In the genomic region with DNA sequence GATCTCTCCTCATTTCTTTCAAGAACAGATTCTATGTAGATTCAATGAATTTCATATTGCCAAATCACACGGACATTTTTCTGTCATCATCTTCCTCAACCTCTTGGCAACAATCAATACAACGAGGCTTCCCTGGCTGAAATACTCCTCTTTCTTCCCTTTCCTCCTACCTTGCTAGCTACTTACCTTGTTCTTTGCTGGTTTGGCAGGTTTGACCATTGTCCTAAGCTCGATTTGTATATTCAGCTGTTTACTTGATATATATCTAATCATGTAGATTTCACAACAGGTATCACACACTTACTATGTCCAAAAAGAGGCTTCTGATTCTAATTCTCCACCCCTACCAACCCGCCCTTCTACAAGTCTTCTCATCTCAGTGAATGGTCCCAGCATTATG, we compare ENCODE assay signal across 26 cellular contexts.
"Had no signal": no experiment of that assay in that cellular context is flagged by ENCODE, and none has a peak within 500 bp of the region (broad histone marks: within the 10 kb centered on the region; RNA-seq: fewer than 3 reads in every experiment).

No MANE protein-coding gene starts in this region.

- H3K27ac ChIP-seq: ascending aorta, breast epithelium, cardiac muscle cell, colonic mucosa, epithelial cell of prostate, esophagus squamous epithelium, gastroesophageal sphincter, heart right ventricle had no signal

- H3K4me1 ChIP-seq: ascending aorta, breast epithelium, colonic mucosa had no signal

- H3K27me3 Mint-ChIP-seq: activated CD4-positive, alpha-beta T cell treated with anti-CD3 and anti-CD28 coated beads for 36 hours; activated CD8-positive, alpha-beta T cell treated with anti-CD3 and anti-CD28 coated beads for 36 hours; activated naive CD8-positive, alpha-beta T cell treated with anti-CD3 and anti-CD28 coated beads, Interleukin-2, amount 10 ng/mL, durations not matched to agents 7 days and 5 days; activated T-helper 17 cell treated with anti-CD3 and anti-CD28 coated beads, Interleukin-2, amount 50 U/mL, for 72 hours; brain had no signal

- ATAC-seq: activated CD8-positive, alpha-beta T cell treated with anti-CD3 and anti-CD28 coated beads for 36 hours; activated T-cell treated with anti-CD3 and anti-CD28 coated beads, Interleukin-2, amount 50 U/mL, for 4 hours; activated T-helper 17 cell treated with anti-CD3 and anti-CD28 coated beads, Interleukin-2, amount 50 U/mL, for 72 hours; gastroesophageal sphincter; heart right ventricle had no signal

- H3K27ac Mint-ChIP-seq: activated CD4-positive, alpha-beta T cell treated with anti-CD3 and anti-CD28 coated beads for 36 hours; activated CD8-positive, alpha-beta T cell treated with anti-CD3 and anti-CD28 coated beads for 36 hours; activated naive CD8-positive, alpha-beta T cell treated with anti-CD3 and anti-CD28 coated beads, Interleukin-2, amount 10 ng/mL, durations not matched to agents 7 days and 5 days; activated T-helper 17 cell treated with anti-CD3 and anti-CD28 coated beads, Interleukin-2, amount 50 U/mL, for 72 hours; brain had no signal

- H3K36me3 ChIP-seq: ascending aorta, breast epithelium, cardiac muscle cell, colonic mucosa had no signal

- H3K27me3 ChIP-seq: ascending aorta, breast epithelium, cardiac muscle cell, colonic mucosa, esophagus squamous epithelium, gastroesophageal sphincter, heart right ventricle had no signal

- H3K9me3 Mint-ChIP-seq: activated CD8-positive, alpha-beta T cell treated with anti-CD3 and anti-CD28 coated beads for 36 hours; activated naive CD8-positive, alpha-beta T cell treated with anti-CD3 and anti-CD28 coated beads, Interleukin-2, amount 10 ng/mL, durations not matched to agents 7 days and 5 days; activated T-cell treated with anti-CD3 and anti-CD28 coated beads, Interleukin-2, amount 50 U/mL, for 4 hours; activated T-helper 17 cell treated with anti-CD3 and anti-CD28 coated beads, Interleukin-2, amount 50 U/mL, for 72 hours; brain had no signal

- DNase-seq: activated CD4-positive, alpha-beta T cell treated with anti-CD3 and anti-CD28 coated beads for 36 hours; activated CD4-positive, alpha-beta T cell treated with anti-CD3 and anti-CD28 coated beads, Interleukin-2, amount 50 U/mL, for 1 hour; activated CD4-positive, alpha-beta T cell treated with anti-CD3 and anti-CD28 coated beads, Interleukin-2, amount 50 U/mL, for 48 hours; activated CD4-positive, CD25-positive, alpha-beta regulatory T cell; activated CD4-positive, CD25-positive, alpha-beta regulatory T cell treated with anti-CD3 and anti-CD28 coated beads, Interleukin-2, amount 50 U/mL, for 72 hours; activated CD8-positive, alpha-beta memory T cell treated with anti-CD3 and anti-CD28 coated beads for 24 hours; activated CD8-positive, alpha-beta T cell treated with anti-CD3 and anti-CD28 coated beads for 36 hours; activated effector memory CD4-positive, alpha-beta T cell treated with Interleukin-2 at 50 U/mL for 16 hours; activated gamma-delta T cell treated with Interleukin-2 at 50 U/mL for 16 hours; activated naive CD4-positive, alpha-beta T cell treated with anti-CD3 and anti-CD28 coated beads, Interleukin-2, amount 50 U/mL, for 16 hours; activated naive CD4-positive, alpha-beta T cell treated with Interleukin-2 at 50 U/mL for 16 hours; activated naive CD8-positive, alpha-beta T cell treated with anti-CD3 and anti-CD28 coated beads, Interleukin-2, amount 10 ng/mL, durations not matched to agents 7 days and 5 days; activated T-cell treated with anti-CD3 and anti-CD28 coated beads, Interleukin-2, amount 50 U/mL, for 4 hours; colonic mucosa; effector CD8-positive, alpha-beta T cell; esophagus squamous epithelium; foreskin melanocyte; heart right ventricle; T-helper 9 cell had no signal

- H3K4me3 Mint-ChIP-seq: activated CD4-positive, alpha-beta T cell treated with anti-CD3 and anti-CD28 coated beads for 36 hours; activated CD8-positive, alpha-beta T cell treated with anti-CD3 and anti-CD28 coated beads for 36 hours; activated naive CD8-positive, alpha-beta T cell treated with anti-CD3 and anti-CD28 coated beads, Interleukin-2, amount 10 ng/mL, durations not matched to agents 7 days and 5 days; activated T-cell treated with anti-CD3 and anti-CD28 coated beads, Interleukin-2, amount 50 U/mL, for 4 hours; activated T-helper 17 cell treated with anti-CD3 and anti-CD28 coated beads, Interleukin-2, amount 50 U/mL, for 72 hours; brain had no signal

- H3K4me3 ChIP-seq: ascending aorta, breast epithelium, cardiac muscle cell, colonic mucosa, esophagus squamous epithelium, gastroesophageal sphincter, heart right ventricle had no signal

- H3K9me3 ChIP-seq: ascending aorta, breast epithelium, colonic mucosa, esophagus squamous epithelium, gastroesophageal sphincter, heart right ventricle had no signal
